8 cellular contexts compared by ENCODE assay signal in the genomic region with DNA sequence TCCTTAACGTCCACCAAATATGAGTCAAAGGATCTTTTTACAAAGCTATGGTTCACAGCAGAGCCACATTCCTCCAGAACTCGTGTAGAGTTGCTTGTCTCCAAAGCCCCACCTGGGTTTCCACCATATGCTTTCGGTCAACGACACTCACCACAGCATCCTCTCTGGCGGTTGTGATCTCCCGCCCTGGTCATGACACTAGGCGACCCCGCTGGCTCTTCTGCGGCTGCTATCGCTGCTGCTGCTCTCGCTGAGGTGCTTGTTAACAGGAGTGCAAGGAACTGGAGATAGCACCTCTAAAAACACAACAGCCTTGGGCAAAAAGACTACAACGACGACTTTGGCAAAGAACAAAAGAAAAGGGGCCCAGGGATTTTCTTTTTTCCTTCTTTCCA. TPM values are rescaled to one million over a fixed set of nuclear protein-coding genes. Genes with fewer than 3 reads are reported as not detected.
DNase-seq lines count a peak whose midpoint lies in the region; TF ChIP-seq lines count a peak whose summit lies in the region.

No MANE protein-coding gene starts in this region.

- H3K27ac ChIP-seq in neural cell (ENCODE audit: low read length), result peak overlapping the region; percentile 51

- peak; percentile 2 for DNase-seq in NCI-H1092 (lab: John Stamatoyannopoulos, UW)
- DNase-seq in NCI-H1092 treated with DMSO at 0.1 percent for 48 hours (lab: John Stamatoyannopoulos, UW), result no peak
- peak; percentile 39 for DNase-seq in activated CD4-positive, alpha-beta memory T cell treated with anti-CD3 and anti-CD28 coated beads, Interleukin-2, amount 10 ng/mL, durations not matched to agents 7 days and 5 days
- DNase-seq in fibroblast of the aortic adventitia (ENCODE audit: low read depth), result no peak
- no peak for DNase-seq in retina
- DNase-seq in stimulated activated naive CD4-positive, alpha-beta T cell treated with Interleukin-2 at 50 U/mL for 16 hours (lab: John Stamatoyannopoulos, UW), result no peak

- no peaks in the 10 kb centered on the region for H3F3A ChIP-seq in neural cell (ENCODE audit: insufficient read depth, low read length, poor library complexity, severe bottlenecking)

- H3K4me3 ChIP-seq in fibroblast of the aortic adventitia (ENCODE audit: low read depth, low read length), result peak overlapping the region; percentile 63
- peak overlapping the region; percentile 81 for H3K4me3 ChIP-seq in neural cell (ENCODE audit: low read length)

- TF ChIP-seq EP300 in neural cell (conservative IDR thresholded peaks at IDR 0.05; ENCODE audit: poor library complexity, severe bottlenecking), result no peak

- no peaks in the 10 kb centered on the region for H4K20me1 ChIP-seq in neural cell (ENCODE audit: insufficient read depth)

- no peaks in the 10 kb centered on the region for H3K36me3 ChIP-seq in neural cell (ENCODE audit: insufficient read depth, low read length)

- H3K79me2 ChIP-seq in neural cell (replicated peaks; ENCODE audit: insufficient read depth, low read length), result no peaks in the 10 kb centered on the region

- H3K9me2 ChIP-seq in neural cell (ENCODE audit: insufficient read depth, low read length), result no peaks in the 10 kb centered on the region

- no peaks in the 10 kb centered on the region for H3K9me3 Mint-ChIP-seq in IgD-negative memory B cell
- no peaks in the 10 kb centered on the region for H3K9me3 Mint-ChIP-seq in activated CD4-positive, alpha-beta memory T cell treated with anti-CD3 and anti-CD28 coated beads, Interleukin-2, amount 10 ng/mL, durations not matched to agents 7 days and 5 days

- peak overlapping the region; percentile 87 for H3K4me2 ChIP-seq in neural cell (ENCODE audit: low read length)

- no peak overlapping the region for H3K27ac Mint-ChIP-seq in IgD-negative memory B cell
- peak overlapping the region; percentile 33 for H3K27ac Mint-ChIP-seq in activated CD4-positive, alpha-beta memory T cell treated with anti-CD3 and anti-CD28 coated beads, Interleukin-2, amount 10 ng/mL, durations not matched to agents 7 days and 5 days

- H2AFZ ChIP-seq in neural cell (ENCODE audit: low read depth, low read length), result peak overlapping the region; percentile 53

- no peak for TF ChIP-seq CTCF in fibroblast of the aortic adventitia (IDR thresholded peaks at IDR 0.05; ENCODE audit: insufficient read depth, low read length)
- TF ChIP-seq CTCF in neural cell (IDR thresholded peaks at IDR 0.05; ENCODE audit: poor library complexity, severe bottlenecking), result no peak

- peak overlapping the region; percentile 18 to 83 (median 56) for H3K4me3 Mint-ChIP-seq in IgD-negative memory B cell
- peak overlapping the region; percentile 72 for H3K4me3 Mint-ChIP-seq in activated CD4-positive, alpha-beta memory T cell treated with anti-CD3 and anti-CD28 coated beads, Interleukin-2, amount 10 ng/mL, durations not matched to agents 7 days and 5 days

- peaks cover 9 to 18% (median 11%) of the 10 kb centered on the region in 3 donors for H3K4me1 Mint-ChIP-seq in IgD-negative memory B cell
- H3K4me1 Mint-ChIP-seq in activated CD4-positive, alpha-beta memory T cell treated with anti-CD3 and anti-CD28 coated beads, Interleukin-2, amount 10 ng/mL, durations not matched to agents 7 days and 5 days, result peaks cover 32% of the 10 kb centered on the region

- POLR2A ChIA-PET in activated CD4-positive, alpha-beta memory T cell treated with anti-CD3 and anti-CD28 coated beads, Interleukin-2, amount 10 ng/mL, durations not matched to agents 7 days and 5 days (lab: Charles Lee), result interaction anchor here (0.7 to 1.8 kb wide), 11 partner anchors 9 to 140 kb away, joined by 3 to 12 read pairs (median 4); a partner anchor contains a TSS

- CTCF ChIA-PET in activated CD4-positive, alpha-beta memory T cell treated with anti-CD3 and anti-CD28 coated beads, Interleukin-2, amount 10 ng/mL, durations not matched to agents 7 days and 5 days (lab: Charles Lee), result interaction anchor here (0.7 to 2.0 kb wide), 10 partner anchors 9 to 118 kb away, joined by 3 to 7 read pairs (median 3); no protein-coding TSS in a partner anchor

- peak overlapping the region; percentile 71 for H3K9ac ChIP-seq in neural cell (ENCODE audit: low read length)

- peaks cover 43% of the 10 kb centered on the region for H3K27me3 ChIP-seq in neural cell (ENCODE audit: insufficient read depth, low read depth, low read length)

- no peaks in the 10 kb centered on the region for H3K9me3 ChIP-seq in neural cell (ENCODE audit: low read length)

- no peak for TF ChIP-seq RAD21 in neural cell (conservative IDR thresholded peaks at IDR 0.05)

- H3K36me3 Mint-ChIP-seq in IgD-negative memory B cell, result no peaks in the 10 kb centered on the region
- no peaks in the 10 kb centered on the region for H3K36me3 Mint-ChIP-seq in activated CD4-positive, alpha-beta memory T cell treated with anti-CD3 and anti-CD28 coated beads, Interleukin-2, amount 10 ng/mL, durations not matched to agents 7 days and 5 days (ENCODE audit: low read depth)

- peaks cover 41% of the 10 kb centered on the region for H3K27me3 Mint-ChIP-seq in IgD-negative memory B cell
- peaks cover 35% of the 10 kb centered on the region for H3K27me3 Mint-ChIP-seq in activated CD4-positive, alpha-beta memory T cell treated with anti-CD3 and anti-CD28 coated beads, Interleukin-2, amount 10 ng/mL, durations not matched to agents 7 days and 5 days

TF ChIP-seq in neural cell, 6 proteins besides CTCF, POLR2A, EP300 and RAD21:
- peak; percentile 21 for TF ChIP-seq MXI1 (conservative IDR thresholded peaks at IDR 0.05; ENCODE audit: poor library complexity, severe bottlenecking)
- TF ChIP-seq, protein P1, sequence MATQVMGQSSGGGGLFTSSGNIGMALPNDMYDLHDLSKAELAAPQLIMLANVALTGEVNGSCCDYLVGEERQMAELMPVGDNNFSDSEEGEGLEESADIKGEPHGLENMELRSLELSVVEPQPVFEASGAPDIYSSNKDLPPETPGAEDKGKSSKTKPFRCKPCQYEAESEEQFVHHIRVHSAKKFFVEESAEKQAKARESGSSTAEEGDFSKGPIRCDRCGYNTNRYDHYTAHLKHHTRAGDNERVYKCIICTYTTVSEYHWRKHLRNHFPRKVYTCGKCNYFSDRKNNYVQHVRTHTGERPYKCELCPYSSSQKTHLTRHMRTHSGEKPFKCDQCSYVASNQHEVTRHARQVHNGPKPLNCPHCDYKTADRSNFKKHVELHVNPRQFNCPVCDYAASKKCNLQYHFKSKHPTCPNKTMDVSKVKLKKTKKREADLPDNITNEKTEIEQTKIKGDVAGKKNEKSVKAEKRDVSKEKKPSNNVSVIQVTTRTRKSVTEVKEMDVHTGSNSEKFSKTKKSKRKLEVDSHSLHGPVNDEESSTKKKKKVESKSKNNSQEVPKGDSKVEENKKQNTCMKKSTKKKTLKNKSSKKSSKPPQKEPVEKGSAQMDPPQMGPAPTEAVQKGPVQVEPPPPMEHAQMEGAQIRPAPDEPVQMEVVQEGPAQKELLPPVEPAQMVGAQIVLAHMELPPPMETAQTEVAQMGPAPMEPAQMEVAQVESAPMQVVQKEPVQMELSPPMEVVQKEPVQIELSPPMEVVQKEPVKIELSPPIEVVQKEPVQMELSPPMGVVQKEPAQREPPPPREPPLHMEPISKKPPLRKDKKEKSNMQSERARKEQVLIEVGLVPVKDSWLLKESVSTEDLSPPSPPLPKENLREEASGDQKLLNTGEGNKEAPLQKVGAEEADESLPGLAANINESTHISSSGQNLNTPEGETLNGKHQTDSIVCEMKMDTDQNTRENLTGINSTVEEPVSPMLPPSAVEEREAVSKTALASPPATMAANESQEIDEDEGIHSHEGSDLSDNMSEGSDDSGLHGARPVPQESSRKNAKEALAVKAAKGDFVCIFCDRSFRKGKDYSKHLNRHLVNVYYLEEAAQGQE (IDR thresholded peaks at IDR 0.05; ENCODE audit: borderline replicate concordance), result no peak

RNA-seq across cellular contexts. Expression of a gene that starts 0.3 kb away (rescaled TPM):
- 2.3 TPM for polyA plus RNA-seq in IgD-negative memory B cell
- 1 to 10 TPM; 4.4 to 6.0 TPM for total RNA-seq in activated CD4-positive, alpha-beta memory T cell treated with anti-CD3 and anti-CD28 coated beads, Interleukin-2, amount 10 ng/mL, durations not matched to agents 7 days and 5 days
- 19.7 and 306 TPM in 2 replicates for total RNA-seq in fibroblast of the aortic adventitia (ENCODE audit: low replicate concordance)
- 12.6 and 12.8 TPM in 2 replicates for polyA plus RNA-seq in neural cell
- 26.8 and 29.8 TPM in 2 replicates for polyA minus RNA-seq in neural cell

Comparison
In these comparisons a context has a peak if more than half of its experiments do, and no peak if none do; other contexts are left out.
1. DNase-seq: peak in NCI-H1092 (single experiment) and activated CD4-positive, alpha-beta memory T cell treated with anti-CD3 and anti-CD28 coated beads, Interleukin-2, amount 10 ng/mL, durations not matched to agents 7 days and 5 days (single experiment); none in NCI-H1092 treated with DMSO at 0.1 percent for 48 hours (single experiment), fibroblast of the aortic adventitia (single experiment), retina (single experiment) and stimulated activated naive CD4-positive, alpha-beta T cell treated with Interleukin-2 at 50 U/mL for 16 hours (single experiment).